15 cellular contexts compared by ENCODE assay signal in genomic region chr2:165406053-165406628, GRCh38.
A peak's percentile ranks its signal among the peaks of the same experiment; 100 is the strongest.
DNase-seq lines count a peak whose midpoint lies in the region; ATAC-seq, FAIRE-seq and TF ChIP-seq lines count a peak whose summit lies in the region.
"Had no signal": no experiment of that assay in that cellular context is flagged by ENCODE, and none has a peak within 500 bp of the region (broad histone marks: within the 10 kb centered on the region; RNA-seq: fewer than 3 reads in every experiment).

No MANE protein-coding gene starts in this region.

- no peak overlapping the region for H3K14ac ChIP-seq in H9 (ENCODE audit: insufficient read depth, low read length)
- H3K14ac ChIP-seq in H1 (ENCODE audit: insufficient read length) = no peak overlapping the region

- H3K79me1 ChIP-seq in H9 (ENCODE audit: insufficient read depth, low read depth, low read length, poor library complexity, severe bottlenecking) (no peaks in the 10 kb centered on the region), H1 (ENCODE audit: low read depth, low read length) (no peaks in the 10 kb centered on the region)

- H3K18ac ChIP-seq in H9 (ENCODE audit: insufficient read length, low read depth, low read length) (no peak overlapping the region), H1 (ENCODE audit: extremely low read depth, low read length) (no peak overlapping the region)

- H3K23ac ChIP-seq in H9 (ENCODE audit: insufficient read length, low read depth, low read length) = no peak overlapping the region
- H3K23ac ChIP-seq in H1 (ENCODE audit: insufficient read length) = no peak overlapping the region

- FAIRE-seq in H1 (lab: Jason Lieb, UNC) = peak; percentile 95
- FAIRE-seq: GM12891, HTR-8/SVneo had no signal

- WGBS in H9 (ENCODE audit: extremely low coverage, insufficient read length, low lambda C conversion rate) = no CpG with 5 or more reads among the region's 5 CpGs
- WGBS in H1 (ENCODE audit: extremely low coverage in 1 of 2, insufficient coverage in 1 of 2, insufficient read length in 1 of 2, insufficient replicate concordance in 2 of 2, low coverage in 1 of 2, low lambda C conversion rate in 2 of 2, missing lambda C conversion rate in 1 of 2), 2 experiments = 37% methylated on average over 5 of the region's 5 CpGs; no CpG with 5 or more reads in 1 of the 2 experiments

- no peaks in the 10 kb centered on the region for H3F3A ChIP-seq in neural progenitor cell (ENCODE audit: low read depth)

- H3K79me2 ChIP-seq in H9 (ENCODE audit: insufficient read depth, low read length) (no peaks in the 10 kb centered on the region), H1 (ENCODE audit: control insufficient read depth in 1 of 2, insufficient read depth in 2 of 2, low read length in 2 of 2) (no peaks in the 10 kb centered on the region), neural progenitor cell (ENCODE audit: low read depth) (no peaks in the 10 kb centered on the region)

- POLR2A ChIA-PET in H1 (lab: Charles Lee; ENCODE audit: partially characterized antibody) = no interaction called here

- H3K9ac ChIP-seq in H9 (ENCODE audit: extremely low read depth, insufficient read length, low read length) (no peak overlapping the region), H1 (replicated peaks in 1 of 4; ENCODE audit: extremely low read depth in 1 of 4, low read depth in 3 of 4, low read length in 3 of 4) (no peak overlapping the region), neural progenitor cell (no peak overlapping the region)

- no peak overlapping the region for H3T11ph ChIP-seq in H9 (ENCODE audit: low read length)

- H3K36me3 Mint-ChIP-seq in H9 (ENCODE audit: insufficient read depth in 1 of 3, low read depth in 3 of 3) (peaks cover 0 to 4% (median 0%) of the 10 kb centered on the region in 3 experiments; a peak in 2 of 7 replicates), neural progenitor cell (no peaks in the 10 kb centered on the region)
- H3K36me3 Mint-ChIP-seq: CD4-positive, CD25-positive, alpha-beta regulatory T cell had no signal

- H3K9me3 Mint-ChIP-seq in H9 (peaks cover 0 to 6% of the 10 kb centered on the region in 2 experiments; a peak in 4 of 5 replicates), neural progenitor cell (peaks cover 12% of the 10 kb centered on the region)
- H3K9me3 Mint-ChIP-seq: activated T-helper 17 cell treated with anti-CD3 and anti-CD28 coated beads, Interleukin-2, amount 50 U/mL, for 72 hours; CD4-positive, CD25-positive, alpha-beta regulatory T cell had no signal

- H2BK12ac ChIP-seq in H9 (ENCODE audit: insufficient read length, low read depth, low read length) (no peak overlapping the region), H1 (ENCODE audit: low read depth, low read length) (no peak overlapping the region)

- H3K4me3 ChIP-seq in H1 (ENCODE audit: extremely low read depth in 1 of 4, insufficient read depth in 2 of 4, low read depth in 3 of 4, low read length in 4 of 4) (no peak overlapping the region), neural progenitor cell (no peak overlapping the region)
- H3K4me3 ChIP-seq: SK-N-MC had no signal

- H3K23me2 ChIP-seq in H9 (ENCODE audit: insufficient read length, low read depth, low read length, poor library complexity, severe bottlenecking) (no peaks in the 10 kb centered on the region), H1 (ENCODE audit: low read depth, low read length) (no peaks in the 10 kb centered on the region)

- H3K56ac ChIP-seq in H9 (ENCODE audit: insufficient read length, low read depth, low read length) (no peak overlapping the region), H1 (replicated peaks; ENCODE audit: insufficient read length, low read depth, low read length) (no peak overlapping the region)

- H2BK120ac ChIP-seq in H9 (ENCODE audit: low read depth, low read length, poor library complexity, severe bottlenecking) = no peak overlapping the region
- no peak overlapping the region for H2BK120ac ChIP-seq in H1 (replicated peaks; ENCODE audit: low read depth, low read length)

- H3K4me1 ChIP-seq in H9 (ENCODE audit: insufficient read depth, low read length) (peaks cover 3% of the 10 kb centered on the region; the same call in 1 of the 2 replicates), H1 (replicated peaks in 1 of 4; ENCODE audit: control insufficient read depth in 3 of 4, insufficient read depth in 4 of 4, low read length in 3 of 4) (peaks cover 2 to 8% (median 7%) of the 10 kb centered on the region in 4 experiments; a peak in 5 of 7 replicates), neural progenitor cell (peaks cover 23% of the 10 kb centered on the region)

- H2BK20ac ChIP-seq in H9 (ENCODE audit: low read depth, low read length, poor library complexity, severe bottlenecking) (no peak overlapping the region), H1 (ENCODE audit: low read length) (no peak overlapping the region)

- H3K4me3 Mint-ChIP-seq in H9 = peak overlapping the region in 1 of 2 experiments; percentile 31; a peak in 4 of 5 replicates
- H3K4me3 Mint-ChIP-seq in neural progenitor cell = peak overlapping the region; percentile 31
- H3K4me3 Mint-ChIP-seq: activated T-helper 17 cell treated with anti-CD3 and anti-CD28 coated beads, Interleukin-2, amount 50 U/mL, for 72 hours; CD4-positive, CD25-positive, alpha-beta regulatory T cell had no signal

- H3K4ac ChIP-seq in H9 (ENCODE audit: low read depth, low read length) (no peak overlapping the region), H1 (replicated peaks; ENCODE audit: insufficient read length, low read depth, low read length) (no peak overlapping the region)

- H3K27ac Mint-ChIP-seq in H9 (peak overlapping the region; percentile 56 to 80 (median 62); a peak in 6 of 7 replicates), neural progenitor cell (peak overlapping the region; percentile 95)
- H3K27ac Mint-ChIP-seq: activated T-helper 17 cell treated with anti-CD3 and anti-CD28 coated beads, Interleukin-2, amount 50 U/mL, for 72 hours; CD4-positive, CD25-positive, alpha-beta regulatory T cell had no signal

- DNase-seq in H9 (peak; percentile 60), NCI-H524 (lab: John Stamatoyannopoulos, UW) (peak; percentile 98 to 99), H1 (ENCODE audit: low read depth in 1 of 2, low spot score in 2 of 2) (peak in 1 of 2 experiments; percentile 34), neural progenitor cell (ENCODE audit: low spot score) (peak; percentile 47), cardiac septum (ENCODE audit: low spot score) (no peak)
- DNase-seq: activated CD4-positive, CD25-positive, alpha-beta regulatory T cell treated with anti-CD3 and anti-CD28 coated beads, Interleukin-2, amount 50 U/mL, for 72 hours; CD4-positive, CD25-positive, alpha-beta regulatory T cell; NCI-H2107 had no signal

- no peak overlapping the region for H2AFZ ChIP-seq in H9 (ENCODE audit: low read length)
- no peak overlapping the region for H2AFZ ChIP-seq in H1 (ENCODE audit: low read length)
- peak overlapping the region; percentile 17 for H2AFZ ChIP-seq in neural progenitor cell (replicated peaks)

- H4K20me1 ChIP-seq in H9 (ENCODE audit: control insufficient read depth, insufficient read depth, insufficient read length) = no peaks in the 10 kb centered on the region
- H4K20me1 ChIP-seq in H1 (replicated peaks in 1 of 2; ENCODE audit: control insufficient read depth in 1 of 2, insufficient read depth in 2 of 2, low read length in 2 of 2) = no peaks in the 10 kb centered on the region
- H4K20me1 ChIP-seq in neural progenitor cell (ENCODE audit: low read depth) = no peaks in the 10 kb centered on the region

- H3K4me1 Mint-ChIP-seq in H9 (peaks cover 20 to 27% of the 10 kb centered on the region in 2 experiments), neural progenitor cell (peaks cover 50% of the 10 kb centered on the region)
- H3K4me1 Mint-ChIP-seq: activated T-helper 17 cell treated with anti-CD3 and anti-CD28 coated beads, Interleukin-2, amount 50 U/mL, for 72 hours; CD4-positive, CD25-positive, alpha-beta regulatory T cell had no signal

- H3K27ac ChIP-seq in H9 (ENCODE audit: insufficient read length, low read depth, low read length) (no peak overlapping the region), H1 (ENCODE audit: low read depth, low read length) (no peak overlapping the region), neural progenitor cell (no peak overlapping the region)

- TF ChIP-seq EP300 in H1 (IDR thresholded peaks at IDR 0.05; ENCODE audit: borderline replicate concordance in 1 of 2, low read depth in 2 of 2, low read length in 2 of 2) = no peak

- no peak overlapping the region for H2BK5ac ChIP-seq in H9 (ENCODE audit: insufficient read length, low read length)
- no peak overlapping the region for H2BK5ac ChIP-seq in H1 (ENCODE audit: low read depth, low read length)

- H3K9me3 ChIP-seq in H9 (ENCODE audit: control insufficient read depth, low read depth, low read length) = no peaks in the 10 kb centered on the region
- no peaks in the 10 kb centered on the region for H3K9me3 ChIP-seq in H1 (ENCODE audit: insufficient read depth in 2 of 2, low read depth in 1 of 2, low read length in 1 of 2)
- H3K9me3 ChIP-seq in neural progenitor cell (ENCODE audit: low read depth) = no peaks in the 10 kb centered on the region

- H3K27me3 ChIP-seq in H9 (ENCODE audit: insufficient read depth, low read length) (no peaks in the 10 kb centered on the region), H1 (replicated peaks in 1 of 4; ENCODE audit: control insufficient read depth in 3 of 4, extremely low read depth in 1 of 4, insufficient read depth in 3 of 4, low read length in 3 of 4) (no peaks in the 10 kb centered on the region), neural progenitor cell (no peaks in the 10 kb centered on the region)

- H2BK15ac ChIP-seq in H9 (ENCODE audit: low read depth, low read length) = no peak overlapping the region
- no peak overlapping the region for H2BK15ac ChIP-seq in H1 (ENCODE audit: low read length)

- intact Hi-C loops in cardiac septum (cut with DNase I) = loop anchor here (10.0 kb wide), 1 partner anchor 149 kb away; no protein-coding TSS in a partner anchor

- H3K27me3 Mint-ChIP-seq in H9 (ENCODE audit: low read depth) (no peaks in the 10 kb centered on the region), neural progenitor cell (ENCODE audit: insufficient read depth, low read depth) (peaks cover 2% of the 10 kb centered on the region)

- TF ChIP-seq POLR2A in H1 (IDR thresholded peaks at IDR 0.05; ENCODE audit: control extremely low read depth in 1 of 2, low read depth in 2 of 2, low read length in 2 of 2) = no peak

- TF ChIP-seq RAD21 in H1 (IDR thresholded peaks at IDR 0.05 in 1 of 2, conservative IDR thresholded peaks at IDR 0.05 in 1 of 2; ENCODE audit: low read depth in 2 of 2, low read length in 2 of 2) = peak; percentile 11 to 29; a peak in 1 of 4 replicates

- H4K91ac ChIP-seq in H9 (ENCODE audit: insufficient read length, low read depth, low read length) = no peak overlapping the region
- no peak overlapping the region for H4K91ac ChIP-seq in H1 (replicated peaks; ENCODE audit: insufficient read length, low read length)

- H3K4me2 ChIP-seq in H9 (ENCODE audit: insufficient read depth, insufficient read length, low read length) (no peak overlapping the region), H1 (ENCODE audit: insufficient read depth in 1 of 2, low read depth in 2 of 2, low read length in 2 of 2) (peak overlapping the region; percentile 22 to 24; a peak in 3 of 4 replicates), neural progenitor cell (peak overlapping the region; percentile 40)

- H3K36me3 ChIP-seq in H1 (ENCODE audit: control insufficient read depth in 2 of 4, insufficient read depth in 4 of 4, low read length in 3 of 4) = no peaks in the 10 kb centered on the region
- H3K36me3 ChIP-seq in neural progenitor cell = no peaks in the 10 kb centered on the region

- no peak overlapping the region for H2AK5ac ChIP-seq in H9 (ENCODE audit: insufficient read length, low read length)
- H2AK5ac ChIP-seq in H1 (ENCODE audit: low read depth, low read length) = no peak overlapping the region

- CTCF ChIA-PET in H1 (lab: Charles Lee; ENCODE audit: partially characterized antibody) = interaction anchor here (0.6 to 8.3 kb wide), 9 partner anchors 10 to 334 kb away, joined by 3 to 69 read pairs (median 4); no protein-coding TSS in a partner anchor

- H4K8ac ChIP-seq in H9 (replicated peaks; ENCODE audit: insufficient read length, low read depth, low read length) = no peak overlapping the region
- no peak overlapping the region for H4K8ac ChIP-seq in H1 (ENCODE audit: extremely low read depth, insufficient read depth, low read length)

- TF ChIP-seq CTCF in H9 (conservative IDR thresholded peaks at IDR 0.05) (no peak), H1 (IDR thresholded peaks at IDR 0.05; ENCODE audit: control extremely low read depth in 1 of 3, insufficient read depth in 1 of 3, low read depth in 1 of 3, low read length in 3 of 3) (no peak), neural progenitor cell (IDR thresholded peaks at IDR 0.05) (peak; percentile 12)

- ATAC-seq in GM21529 (IDR thresholded peaks at IDR 0.05; ENCODE audit: unreplicated experiment) = no peak
- ATAC-seq in HG03280 (IDR thresholded peaks at IDR 0.05; ENCODE audit: unreplicated experiment) = no peak
- ATAC-seq in GM19455 (IDR thresholded peaks at IDR 0.05; ENCODE audit: unreplicated experiment) = no peak
- ATAC-seq: activated T-helper 17 cell treated with anti-CD3 and anti-CD28 coated beads, Interleukin-2, amount 50 U/mL, for 72 hours had no signal

- H4K5ac ChIP-seq in H9 (ENCODE audit: insufficient read length, low read depth, low read length) (no peak overlapping the region), H1 (ENCODE audit: insufficient read length, low read depth, low read length) (no peak overlapping the region)
